8 cellular contexts compared by ENCODE assay signal in the genomic region with DNA sequence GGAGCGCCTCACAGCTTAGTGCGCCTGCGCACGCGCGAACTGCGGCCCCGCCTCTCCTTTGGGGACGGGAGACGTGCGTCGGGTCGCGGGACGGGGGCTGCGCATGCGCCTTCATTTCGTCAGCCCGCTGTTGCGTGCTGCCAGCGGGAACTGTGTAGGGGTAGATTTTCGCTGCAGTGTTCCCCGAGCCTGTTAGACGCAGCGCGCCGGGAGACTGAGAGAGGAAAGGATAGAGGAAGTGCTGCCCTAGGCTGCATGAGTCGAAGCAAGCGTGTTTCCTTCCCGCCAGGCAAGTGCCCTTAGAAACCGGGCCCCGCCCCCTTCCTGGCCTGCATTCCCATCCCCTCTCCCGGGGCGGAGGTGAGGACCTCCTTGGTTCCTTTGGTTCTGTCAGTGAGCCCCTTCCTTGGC. TPM values are rescaled to one million over a fixed set of nuclear protein-coding genes. Genes with fewer than 3 reads are reported as not detected.
DNase-seq lines count a peak whose midpoint lies in the region; ATAC-seq and TF ChIP-seq lines count a peak whose summit lies in the region.

No MANE protein-coding gene starts in this region.

- H3F3A ChIP-seq in smooth muscle cell (ENCODE audit: low read depth), result peaks cover 29% of the 10 kb centered on the region

- in situ Hi-C loops in mammary epithelial cell (cut with MboI; ENCODE audit: low sequenced_read_pairs in 2 of 2), result loop anchor here in 1 of 2 donors (10.0 kb wide), 1 partner anchor 125 kb away; no protein-coding TSS in a partner anchor

- peaks cover 69% of the 10 kb centered on the region for H3K79me2 ChIP-seq in mammary epithelial cell (ENCODE audit: insufficient read depth, low read length)
- peaks cover 86% of the 10 kb centered on the region for H3K79me2 ChIP-seq in smooth muscle cell (ENCODE audit: low read depth)

- H3K36me3 ChIP-seq in mammary epithelial cell (ENCODE audit: insufficient read depth, low read length) (peaks cover 10% of the 10 kb centered on the region), smooth muscle cell (ENCODE audit: low read depth) (no peaks in the 10 kb centered on the region)

- intact Hi-C loops in mammary epithelial cell (cut with micrococcal nuclease), result loop anchor here (1.0 to 5.0 kb wide), 3 partner anchors 13 to 117 kb away; partner anchors contain the start of genes ITGA1 and PELO

- TF ChIP-seq CTCF in AG09309 (IDR thresholded peaks at IDR 0.05; ENCODE audit: control insufficient read depth, insufficient read depth, low read depth, low read length, missing control alignments) (no peak), WI38 (IDR thresholded peaks at IDR 0.05; ENCODE audit: low read depth, low read length) (no peak), mammary epithelial cell (conservative IDR thresholded peaks at IDR 0.05 in 1 of 2, IDR thresholded peaks at IDR 0.05 in 1 of 2; ENCODE audit: extremely low read depth in 1 of 2, insufficient read depth in 1 of 2, low read depth in 1 of 2, low read length in 2 of 2) (no peak), smooth muscle cell (IDR thresholded peaks at IDR 0.05; ENCODE audit: borderline replicate concordance, insufficient read depth, poor library complexity, severe bottlenecking) (no peak)

- H3K9ac ChIP-seq in mammary epithelial cell (ENCODE audit: insufficient read depth, low read length) (peak overlapping the region; percentile 96), smooth muscle cell (ENCODE audit: low read depth) (peak overlapping the region; percentile 88)

- ATAC-seq in GM19023 (IDR thresholded peaks at IDR 0.05; ENCODE audit: unreplicated experiment) (peak; percentile 91), HG03175 (IDR thresholded peaks at IDR 0.05; ENCODE audit: unreplicated experiment) (peak; percentile 86)

- TSS peak; percentile 55 for BruUV-seq in mammary epithelial cell (replicated peaks; lab: Mats Ljungman, UMichigan)

- H4K20me1 ChIP-seq in mammary epithelial cell (ENCODE audit: insufficient read depth, low read length) (peaks cover 3% of the 10 kb centered on the region), smooth muscle cell (ENCODE audit: low read depth) (peaks cover 42% of the 10 kb centered on the region)

- CTCF ChIA-PET in mammary epithelial cell (lab: Charles Lee; ENCODE audit: low non-redundant PET), result interaction anchor here (0.6 to 1.4 kb wide), 3 partner anchors 97 to 148 kb away, joined by 3 to 11 read pairs (median 5); no protein-coding TSS in a partner anchor

- H3K27ac ChIP-seq in mammary epithelial cell (ENCODE audit: insufficient read depth, low read depth, low read length) (peak overlapping the region; percentile 94), smooth muscle cell (ENCODE audit: low read depth) (peak overlapping the region; percentile 94)

- H3K27me3 ChIP-seq in mammary epithelial cell (ENCODE audit: insufficient read depth, low read length) (no peaks in the 10 kb centered on the region), smooth muscle cell (ENCODE audit: low read depth) (no peaks in the 10 kb centered on the region)

- H3K4me2 ChIP-seq in mammary epithelial cell (ENCODE audit: insufficient read depth, low read depth, low read length) (peak overlapping the region; percentile 98), smooth muscle cell (peak overlapping the region; percentile 85)

- no peaks in the 10 kb centered on the region for H3K9me3 ChIP-seq in mammary epithelial cell (replicated peaks; ENCODE audit: insufficient read depth, low read length)
- H3K9me3 ChIP-seq in smooth muscle cell (replicated peaks; ENCODE audit: low read depth), result no peaks in the 10 kb centered on the region

- dilution Hi-C loops in mammary epithelial cell (cut with HindIII; ENCODE audit: low sequenced_read_pairs), result no loop called here

- DNase-seq in AG09309 (ENCODE audit: low read depth) (peak; percentile 73), NCI-H2227 (lab: John Stamatoyannopoulos, UW; ENCODE audit: unreplicated experiment) (peak; percentile 92), mammary epithelial cell (peak; percentile 90), iPS-NIHi7 (ENCODE audit: extremely low spot score) (peak; percentile 89), smooth muscle cell (lab: John Stamatoyannopoulos, UW; ENCODE audit: unreplicated experiment) (peak; percentile 85)

- 2% methylated on average over 31 of the region's 34 CpGs for WGBS in mammary epithelial cell (ENCODE audit: low coverage, missing lambda C conversion rate)
- under 1% methylated on average over 32 of the region's 34 CpGs for WGBS in smooth muscle cell (ENCODE audit: low lambda C conversion rate)

- H3K4me1 ChIP-seq in mammary epithelial cell (ENCODE audit: insufficient read depth, low read length) (peaks cover 20% of the 10 kb centered on the region), smooth muscle cell (ENCODE audit: low read depth) (peaks cover 35% of the 10 kb centered on the region)

- peak overlapping the region; percentile 69 for H3K4me3 ChIP-seq in AG09309 (ENCODE audit: control insufficient read depth, low read depth, low read length)
- H3K4me3 ChIP-seq in WI38 (ENCODE audit: low read depth, low read length), result peak overlapping the region; percentile 85
- peak overlapping the region; percentile 65 to 91 (median 71) for H3K4me3 ChIP-seq in mammary epithelial cell (replicated peaks in 1 of 3; ENCODE audit: insufficient read depth in 1 of 3, low read depth in 2 of 3, low read length in 3 of 3)
- peak overlapping the region; percentile 56 for H3K4me3 ChIP-seq in smooth muscle cell

- H2AFZ ChIP-seq in mammary epithelial cell (ENCODE audit: low read depth, low read length) (peak overlapping the region; percentile 97), smooth muscle cell (ENCODE audit: low read depth) (no peak overlapping the region)

RNA-seq across cellular contexts. Expression of gene ITGA1, which starts 12.3 kb away (rescaled TPM):
- total RNA-seq in mammary epithelial cell (10 to 100 TPM in 1 of 2 donors, 1 to 10 TPM in 1; 2.7 to 14.6 TPM), smooth muscle cell (202 and 250 TPM in 2 replicates)
- polyA plus RNA-seq in mammary epithelial cell (3.9 TPM), smooth muscle cell (62.6 and 85.2 TPM in 2 replicates)
- polyA minus RNA-seq in mammary epithelial cell, result 3.5 TPM

RNA-seq across cellular contexts. Expression of gene PELO, which starts 12.3 kb away (rescaled TPM):
- total RNA-seq in mammary epithelial cell (10 to 100 TPM; 20.5 to 24.4 TPM), smooth muscle cell (37.0 and 41.3 TPM in 2 replicates)
- polyA plus RNA-seq in mammary epithelial cell (21.1 TPM), smooth muscle cell (66.1 and 88.2 TPM in 2 replicates)
- 25.4 TPM for polyA minus RNA-seq in mammary epithelial cell

Comparison
In these comparisons a context has a peak if more than half of its experiments do, and no peak if none do; other contexts are left out.
1. Peak in every context shown above with its lines: DNase-seq, ATAC-seq, H3K4me3 ChIP-seq and H3K27ac ChIP-seq.
2. RNA of gene ITGA1, which starts 12.3 kb away (total RNA-seq): 202 to 250 TPM in smooth muscle cell; 2.7 to 14.6 TPM in mammary epithelial cell; every median in the first group is over 10 times any median in the second.